In genomic region chr12:47547077-47547476, GRCh38 we compare ENCODE assay signal across 11 cellular contexts.
DNase-seq lines count a peak whose midpoint lies in the region; ATAC-seq, FAIRE-seq and TF ChIP-seq lines count a peak whose summit lies in the region.
"Had no signal": no experiment of that assay in that cellular context is flagged by ENCODE, and none has a peak within 500 bp of the region (broad histone marks: within the 10 kb centered on the region; RNA-seq: fewer than 3 reads in every experiment).

No MANE protein-coding gene starts in this region.

- no peak overlapping the region for H2AK5ac ChIP-seq in H1 (ENCODE audit: low read depth, low read length)

- no peaks in the 10 kb centered on the region for H3K79me2 ChIP-seq in H1 (ENCODE audit: control insufficient read depth in 1 of 2, insufficient read depth in 2 of 2, low read length in 2 of 2)

- FAIRE-seq in H1 (lab: Jason Lieb, UNC), result peak; percentile 70

- no peak overlapping the region for H2BK120ac ChIP-seq in H1 (replicated peaks; ENCODE audit: low read depth, low read length)

- POLR2A ChIA-PET in H1 (lab: Charles Lee; ENCODE audit: partially characterized antibody), result no interaction called here

- H3K27ac ChIP-seq in H1 (ENCODE audit: low read depth, low read length) (no peak overlapping the region), gastroesophageal sphincter (no peak overlapping the region)
- H3K27ac ChIP-seq: heart left ventricle had no signal

- TF ChIP-seq POLR2A in H1 (IDR thresholded peaks at IDR 0.05; ENCODE audit: control extremely low read depth in 1 of 2, low read depth in 2 of 2, low read length in 2 of 2) (no peak), gastroesophageal sphincter (IDR thresholded peaks at IDR 0.05) (no peak)

- H3K4me1 ChIP-seq in H1 (replicated peaks in 1 of 4; ENCODE audit: control insufficient read depth in 3 of 4, insufficient read depth in 4 of 4, low read length in 3 of 4) (no peaks in the 10 kb centered on the region), gastroesophageal sphincter (no peaks in the 10 kb centered on the region)
- H3K4me1 ChIP-seq: heart left ventricle had no signal

- no peak overlapping the region for H2BK15ac ChIP-seq in H1 (ENCODE audit: low read length)

- no peak overlapping the region for H2BK20ac ChIP-seq in H1 (ENCODE audit: low read length)

- no peak overlapping the region for H3K18ac ChIP-seq in H1 (ENCODE audit: extremely low read depth, low read length)

- WGBS in H1 (ENCODE audit: extremely low coverage in 1 of 2, insufficient coverage in 1 of 2, insufficient read length in 1 of 2, insufficient replicate concordance in 2 of 2, low coverage in 1 of 2, low lambda C conversion rate in 2 of 2, missing lambda C conversion rate in 1 of 2), 2 experiments, result 89% methylated on average over 6 of the region's 6 CpGs; no CpG with 5 or more reads in 1 of the 2 experiments
- WGBS in gastroesophageal sphincter (ENCODE audit: low coverage in 1 of 2), 2 donors, result 87 to 94% methylated on average over 6 of the region's 6 CpGs

- H3K79me1 ChIP-seq in H1 (ENCODE audit: low read depth, low read length), result no peaks in the 10 kb centered on the region

- CTCF ChIA-PET in H1 (lab: Charles Lee; ENCODE audit: partially characterized antibody), result interaction anchor here (0.8 to 4.0 kb wide), 17 partner anchors 8 to 861 kb away, joined by 3 to 21 read pairs (median 4); no protein-coding TSS in a partner anchor

- in situ Hi-C loops in KBM-7 (cut with MboI; ENCODE audit: low pct_unique_long_range_greater_than_20kb, low sequenced_read_pairs), result no loop called here

- H4K5ac ChIP-seq in H1 (ENCODE audit: insufficient read length, low read depth, low read length), result no peak overlapping the region

- ATAC-seq in gastroesophageal sphincter, result no peak
- ATAC-seq: activated T-helper 17 cell treated with anti-CD3 and anti-CD28 coated beads, Interleukin-2, amount 50 U/mL, for 72 hours; heart left ventricle had no signal

- H4K20me1 ChIP-seq in H1 (replicated peaks in 1 of 2; ENCODE audit: control insufficient read depth in 1 of 2, insufficient read depth in 2 of 2, low read length in 2 of 2), result no peaks in the 10 kb centered on the region

- H3K4me3 ChIP-seq in H1 (ENCODE audit: extremely low read depth in 1 of 4, insufficient read depth in 2 of 4, low read depth in 3 of 4, low read length in 4 of 4), result no peak overlapping the region
- no peak overlapping the region for H3K4me3 ChIP-seq in gastroesophageal sphincter
- H3K4me3 ChIP-seq: heart left ventricle had no signal

- H2BK12ac ChIP-seq in H1 (ENCODE audit: low read depth, low read length), result no peak overlapping the region

- H3K27me3 ChIP-seq in H1 (replicated peaks in 1 of 4; ENCODE audit: control insufficient read depth in 3 of 4, extremely low read depth in 1 of 4, insufficient read depth in 3 of 4, low read length in 3 of 4), result no peaks in the 10 kb centered on the region
- H3K27me3 ChIP-seq in gastroesophageal sphincter, result no peaks in the 10 kb centered on the region

- no peak overlapping the region for H3K4me2 ChIP-seq in H1 (ENCODE audit: insufficient read depth in 1 of 2, low read depth in 2 of 2, low read length in 2 of 2)

- H2BK5ac ChIP-seq in H1 (ENCODE audit: low read depth, low read length), result no peak overlapping the region

- DNase-seq in GM03348 (ENCODE audit: low spot score) (peak; percentile 69), NCI-H69 (lab: John Stamatoyannopoulos, UW) (peak; percentile 73), H1 (ENCODE audit: low read depth in 1 of 2, low spot score in 2 of 2) (no peak), non-pigmented ciliary epithelial cell (ENCODE audit: low read depth) (peak; percentile 36), RPMI8226 (no peak), KBM-7 (no peak)
- DNase-seq in activated CD4-positive, alpha-beta T cell treated with anti-CD3 and anti-CD28 coated beads for 1 hour, result no peak
- DNase-seq: heart left ventricle, NCI-H1048 had no signal

- no peak overlapping the region for H3K4ac ChIP-seq in H1 (replicated peaks; ENCODE audit: insufficient read length, low read depth, low read length)

- H4K8ac ChIP-seq in H1 (ENCODE audit: extremely low read depth, insufficient read depth, low read length), result no peak overlapping the region

- H3K23me2 ChIP-seq in H1 (ENCODE audit: low read depth, low read length), result no peaks in the 10 kb centered on the region

- TF ChIP-seq RAD21 in H1 (IDR thresholded peaks at IDR 0.05 in 1 of 2, conservative IDR thresholded peaks at IDR 0.05 in 1 of 2; ENCODE audit: low read depth in 2 of 2, low read length in 2 of 2), result peak; percentile 63 to 67

- TF ChIP-seq CTCF in H1 (IDR thresholded peaks at IDR 0.05; ENCODE audit: control extremely low read depth in 1 of 3, insufficient read depth in 1 of 3, low read depth in 1 of 3, low read length in 3 of 3), result peak in 2 of 3 experiments; percentile 38 to 44; a peak in 3 of 4 replicates
- TF ChIP-seq CTCF in gastroesophageal sphincter (IDR thresholded peaks at IDR 0.05), result no peak

- H3K9ac ChIP-seq in H1 (replicated peaks in 1 of 4; ENCODE audit: extremely low read depth in 1 of 4, low read depth in 3 of 4, low read length in 3 of 4), result no peak overlapping the region

- TF ChIP-seq EP300 in H1 (IDR thresholded peaks at IDR 0.05; ENCODE audit: borderline replicate concordance in 1 of 2, low read depth in 2 of 2, low read length in 2 of 2), result no peak
- no peak for TF ChIP-seq EP300 in gastroesophageal sphincter (IDR thresholded peaks at IDR 0.05)

- H2AFZ ChIP-seq in H1 (ENCODE audit: low read length), result no peak overlapping the region

- no peak overlapping the region for H3K14ac ChIP-seq in H1 (ENCODE audit: insufficient read length)

- no peak overlapping the region for H4K91ac ChIP-seq in H1 (replicated peaks; ENCODE audit: insufficient read length, low read length)

- H3K36me3 ChIP-seq in H1 (ENCODE audit: control insufficient read depth in 2 of 4, insufficient read depth in 4 of 4, low read length in 3 of 4), result no peaks in the 10 kb centered on the region
- H3K36me3 ChIP-seq in gastroesophageal sphincter, result no peaks in the 10 kb centered on the region
- H3K36me3 ChIP-seq: heart left ventricle had no signal

- no peak overlapping the region for H3K56ac ChIP-seq in H1 (replicated peaks; ENCODE audit: insufficient read length, low read depth, low read length)

- no peak overlapping the region for H3K23ac ChIP-seq in H1 (ENCODE audit: insufficient read length)

- H3K9me3 ChIP-seq in H1 (ENCODE audit: insufficient read depth in 2 of 2, low read depth in 1 of 2, low read length in 1 of 2) (no peaks in the 10 kb centered on the region), gastroesophageal sphincter (no peaks in the 10 kb centered on the region)

TF ChIP-seq in H1, 55 proteins besides CTCF, POLR2A, EP300 and RAD21:
- TF ChIP-seq CHD1 (IDR thresholded peaks at IDR 0.05; ENCODE audit: low read depth, low read length) (no peak), JUND (IDR thresholded peaks at IDR 0.05; ENCODE audit: low read length) (peak; percentile 70; the same call in 1 of the 2 replicates)
TF ChIP-seq in H1: peak in this region for 1.

Comparison
In these comparisons a context has a peak if more than half of its experiments do, and no peak if none do; other contexts are left out.
1. DNase-seq: peak in GM03348 (single experiment), NCI-H69 (single experiment) and non-pigmented ciliary epithelial cell (single experiment); none in H1 (0 of 2), RPMI8226 (single experiment), KBM-7 (single experiment) and activated CD4-positive, alpha-beta T cell treated with anti-CD3 and anti-CD28 coated beads for 1 hour (single experiment).
2. CTCF ChIP-seq: peak in H1 (2 of 3); none in gastroesophageal sphincter (0 of 4).